Comparison of ENCODE assay signal across 8 cellular contexts in the genomic region with DNA sequence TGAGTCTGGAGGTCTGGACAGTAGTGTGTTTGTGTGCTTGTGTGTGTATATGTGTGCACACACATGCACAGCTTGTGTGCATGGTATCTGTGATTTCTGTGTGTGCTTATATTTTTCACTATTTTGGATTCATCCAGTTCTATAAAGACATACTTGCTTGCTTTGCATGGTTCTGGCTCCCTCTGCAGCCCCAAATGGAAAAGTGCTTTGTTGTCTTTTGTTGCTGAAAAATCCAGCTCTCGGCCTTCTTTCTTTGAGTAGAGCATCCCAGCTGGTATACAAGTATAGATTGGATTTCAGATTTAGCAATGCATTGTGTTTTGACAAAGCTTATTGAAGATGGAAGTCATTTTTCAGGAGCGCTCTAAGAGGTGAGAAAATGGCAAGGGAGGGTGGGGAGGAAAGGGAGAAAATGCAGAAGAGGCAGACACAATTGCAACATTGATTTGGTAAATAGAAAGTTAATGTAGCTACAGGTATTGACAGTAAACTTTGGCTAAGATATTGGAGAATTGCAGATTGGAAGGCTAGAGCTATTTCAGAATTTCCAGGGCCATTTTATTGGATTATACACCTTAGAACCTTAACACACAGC.
A peak's percentile ranks its signal among the peaks of the same experiment; 100 is the strongest.
DNase-seq lines count a peak whose midpoint lies in the region; ATAC-seq and TF ChIP-seq lines count a peak whose summit lies in the region.

No MANE protein-coding gene starts in this region.

- no peak for ATAC-seq in WTC11
- ATAC-seq in GM19023 (IDR thresholded peaks at IDR 0.05; ENCODE audit: unreplicated experiment): no peak
- no peak for ATAC-seq in GM21576 (IDR thresholded peaks at IDR 0.05; ENCODE audit: unreplicated experiment)

- peaks cover 2% of the 10 kb centered on the region; the same call in 1 of the 2 replicates for H3K4me1 Mint-ChIP-seq in WTC11

- POLR2A ChIA-PET in WTC11 (lab: Charles Lee): no interaction called here

- no peak overlapping the region for H3K27ac Mint-ChIP-seq in WTC11

- H3K27me3 Mint-ChIP-seq in WTC11 (ENCODE audit: low read depth): 0 out of 2 replicates have a peak, but pooled peaks cover 3% of the 10 kb centered on the region

- H3K27ac ChIP-seq in tibial artery: no peak overlapping the region

- no peaks in the 10 kb centered on the region for H3K27me3 ChIP-seq in tibial artery

- intact Hi-C loops in tibial artery (cut with DNase I; ENCODE audit: low total_unique reads): no loop called here

- no peaks in the 10 kb centered on the region for H3K4me1 ChIP-seq in tibial artery

- DNase-seq in DMS153 (lab: John Stamatoyannopoulos, UW): peak; percentile 56
- DNase-seq in NB4 (ENCODE audit: low read depth): peak; percentile 54
- DNase-seq in WTC11 (ENCODE audit: low spot score): peak; percentile 12
- DNase-seq in inferior parietal cortex (ENCODE audit: extremely low spot score): peak; percentile 70
- DNase-seq in tibial artery: no peak
- no peak for DNase-seq in GOT3 (lab: John Stamatoyannopoulos, UW)

- TF ChIP-seq POLR2A in NB4 (IDR thresholded peaks at IDR 0.05; ENCODE audit: extremely low read depth, insufficient read length): no peak

- H3K9me3 ChIP-seq in tibial artery: no peaks in the 10 kb centered on the region

- TF ChIP-seq CTCF in NB4 (IDR thresholded peaks at IDR 0.05; ENCODE audit: low read depth, low read length): peak; percentile 62
- TF ChIP-seq CTCF in WTC11 (IDR thresholded peaks at IDR 0.05): no peak
- peak; percentile 47 to 58 for TF ChIP-seq CTCF in tibial artery (IDR thresholded peaks at IDR 0.05)

- no peak overlapping the region for H3K4me3 Mint-ChIP-seq in WTC11

- no peaks in the 10 kb centered on the region for H3K36me3 ChIP-seq in tibial artery

- CTCF ChIA-PET in WTC11 (lab: Charles Lee): interaction anchor here (0.6 to 1.1 kb wide), 9 partner anchors 17 to 529 kb away, joined by 3 to 4 read pairs (median 3); no protein-coding TSS in a partner anchor

- no peaks in the 10 kb centered on the region for H3K9me3 Mint-ChIP-seq in WTC11

- H3K36me3 Mint-ChIP-seq in WTC11: no peaks in the 10 kb centered on the region

- H3K4me3 ChIP-seq in NB4 (ENCODE audit: low read depth, low read length) (no peak overlapping the region), tibial artery (no peak overlapping the region)

TF ChIP-seq in WTC11, 78 proteins besides CTCF, POLR2A, EP300 and RAD21:
- no peak for TF ChIP-seq ZNF396 (CRISPR knock-in tag; IDR thresholded peaks at IDR 0.05; ENCODE audit: borderline replicate concordance)
- no peak for TF ChIP-seq E2F4 (CRISPR knock-in tag; IDR thresholded peaks at IDR 0.05; ENCODE audit: borderline replicate concordance, low read depth)
- TF ChIP-seq SOX15 (CRISPR knock-in tag; IDR thresholded peaks at IDR 0.05): no peak
- no peak for TF ChIP-seq ZNF416 (CRISPR knock-in tag; IDR thresholded peaks at IDR 0.05)
- no peak for TF ChIP-seq ZNF232 (CRISPR knock-in tag; IDR thresholded peaks at IDR 0.05)
- no peak for TF ChIP-seq ZNF138 (CRISPR knock-in tag; conservative IDR thresholded peaks at IDR 0.05)
- TF ChIP-seq PRDM15 (CRISPR knock-in tag; IDR thresholded peaks at IDR 0.05): no peak
- TF ChIP-seq CDX4 (CRISPR knock-in tag; IDR thresholded peaks at IDR 0.05; ENCODE audit: borderline replicate concordance): no peak
- TF ChIP-seq EMX1 (CRISPR knock-in tag; IDR thresholded peaks at IDR 0.05): no peak
- TF ChIP-seq, protein P1, sequence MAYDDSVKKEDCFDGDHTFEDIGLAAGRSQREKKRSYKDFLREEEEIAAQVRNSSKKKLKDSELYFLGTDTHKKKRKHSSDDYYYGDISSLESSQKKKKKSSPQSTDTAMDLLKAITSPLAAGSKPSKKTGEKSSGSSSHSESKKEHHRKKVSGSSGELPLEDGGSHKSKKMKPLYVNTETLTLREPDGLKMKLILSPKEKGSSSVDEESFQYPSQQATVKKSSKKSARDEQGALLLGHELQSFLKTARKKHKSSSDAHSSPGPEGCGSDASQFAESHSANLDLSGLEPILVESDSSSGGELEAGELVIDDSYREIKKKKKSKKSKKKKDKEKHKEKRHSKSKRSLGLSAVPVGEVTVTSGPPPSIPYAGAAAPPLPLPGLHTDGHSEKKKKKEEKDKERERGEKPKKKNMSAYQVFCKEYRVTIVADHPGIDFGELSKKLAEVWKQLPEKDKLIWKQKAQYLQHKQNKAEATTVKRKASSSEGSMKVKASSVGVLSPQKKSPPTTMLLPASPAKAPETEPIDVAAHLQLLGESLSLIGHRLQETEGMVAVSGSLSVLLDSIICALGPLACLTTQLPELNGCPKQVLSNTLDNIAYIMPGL (CRISPR knock-in tag; IDR thresholded peaks at IDR 0.05): no peak
- no peak for TF ChIP-seq ZNF317 (CRISPR knock-in tag; IDR thresholded peaks at IDR 0.05; ENCODE audit: borderline replicate concordance, low read depth)
- no peak for TF ChIP-seq IRF1 (CRISPR knock-in tag; IDR thresholded peaks at IDR 0.05)
- TF ChIP-seq GRHL2 (CRISPR knock-in tag; IDR thresholded peaks at IDR 0.05; ENCODE audit: insufficient replicate concordance, severe bottlenecking): no peak
- no peak for TF ChIP-seq JUN (CRISPR knock-in tag; IDR thresholded peaks at IDR 0.05)
- TF ChIP-seq, protein P2, sequence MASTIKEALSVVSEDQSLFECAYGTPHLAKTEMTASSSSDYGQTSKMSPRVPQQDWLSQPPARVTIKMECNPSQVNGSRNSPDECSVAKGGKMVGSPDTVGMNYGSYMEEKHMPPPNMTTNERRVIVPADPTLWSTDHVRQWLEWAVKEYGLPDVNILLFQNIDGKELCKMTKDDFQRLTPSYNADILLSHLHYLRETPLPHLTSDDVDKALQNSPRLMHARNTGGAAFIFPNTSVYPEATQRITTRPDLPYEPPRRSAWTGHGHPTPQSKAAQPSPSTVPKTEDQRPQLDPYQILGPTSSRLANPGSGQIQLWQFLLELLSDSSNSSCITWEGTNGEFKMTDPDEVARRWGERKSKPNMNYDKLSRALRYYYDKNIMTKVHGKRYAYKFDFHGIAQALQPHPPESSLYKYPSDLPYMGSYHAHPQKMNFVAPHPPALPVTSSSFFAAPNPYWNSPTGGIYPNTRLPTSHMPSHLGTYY (CRISPR knock-in tag; IDR thresholded peaks at IDR 0.05): no peak

Comparison
In these comparisons a context has a peak if more than half of its experiments do, and no peak if none do; other contexts are left out.
1. DNase-seq: peak in DMS153 (single experiment), NB4 (single experiment), WTC11 (single experiment) and inferior parietal cortex (single experiment); none in tibial artery (0 of 2) and GOT3 (single experiment).